8 cellular contexts compared by ENCODE assay signal in the genomic region with DNA sequence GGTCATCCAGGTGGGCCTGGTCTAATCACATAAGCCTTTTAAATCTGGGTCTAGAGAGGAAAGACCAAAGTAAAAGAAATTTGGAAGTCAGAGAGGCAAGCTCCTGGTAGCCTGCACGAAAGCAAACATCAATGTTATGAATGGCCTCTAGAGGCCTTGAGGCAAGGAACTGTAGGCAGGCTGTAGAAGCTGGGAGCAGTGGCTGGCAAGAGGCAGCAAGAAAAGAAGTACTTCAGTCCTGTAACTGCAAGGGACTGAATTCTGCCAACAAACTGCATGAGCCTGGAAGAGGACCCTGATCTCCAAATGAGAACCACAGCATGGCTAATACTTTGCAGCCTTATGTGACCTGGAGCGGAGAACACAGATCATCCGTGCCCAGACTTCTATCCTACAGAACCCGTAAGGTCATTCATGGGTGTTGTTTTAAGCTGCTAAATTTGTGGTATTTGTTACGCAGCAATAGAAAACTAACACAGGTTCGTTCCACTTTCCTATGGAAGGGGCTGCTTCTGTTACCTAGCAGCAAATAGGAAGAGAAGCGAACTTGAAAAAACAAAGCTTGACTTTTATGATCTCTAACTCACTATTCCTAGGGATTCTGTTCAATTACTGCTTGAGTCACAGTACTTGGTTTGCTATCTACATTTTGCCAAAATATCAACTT. TPM values are rescaled to one million over a fixed set of nuclear protein-coding genes. Genes with fewer than 3 reads are reported as not detected.
DNase-seq lines count a peak whose midpoint lies in the region; TF ChIP-seq lines count a peak whose summit lies in the region.

No MANE protein-coding gene starts in this region.

- DNase-seq in NCI-H69 (lab: John Stamatoyannopoulos, UW): peak; percentile 3
- no peak for DNase-seq in NCI-H748 treated with DMSO at 0.1 percent for 48 hours (lab: John Stamatoyannopoulos, UW)
- DNase-seq in AG20443 (ENCODE audit: low spot score): no peak
- DNase-seq in NCI-H524 (lab: John Stamatoyannopoulos, UW): no peak
- DNase-seq in activated CD4-positive, CD25-positive, alpha-beta regulatory T cell (lab: John Stamatoyannopoulos, UW): no peak

- TF ChIP-seq CTCF in DOHH2 (IDR thresholded peaks at IDR 0.05; ENCODE audit: low read depth, low read length, poor library complexity, severe bottlenecking): no peak

- H3K4me3 ChIP-seq in DOHH2 (ENCODE audit: low read length) (peak overlapping the region; percentile 77), ectodermal cell (ENCODE audit: insufficient read depth, low read depth, low read length) (peak overlapping the region; percentile 100), neuron (ENCODE audit: low read length) (peak overlapping the region; percentile 72)

- H2AFZ ChIP-seq in neuron (ENCODE audit: low read depth, low read length): no peak overlapping the region

- 89 to 91% methylated on average over 7 of the region's 7 CpGs for WGBS in ectodermal cell, 2 experiments

- H3K36me3 ChIP-seq in DOHH2 (ENCODE audit: control insufficient read depth, low read length) (peaks cover 50% of the 10 kb centered on the region), ectodermal cell (ENCODE audit: control insufficient read depth, insufficient read depth, low read length) (no peaks in the 10 kb centered on the region), neuron (ENCODE audit: insufficient read depth, low read length) (peaks cover 3% of the 10 kb centered on the region)

- H3K79me2 ChIP-seq in DOHH2 (ENCODE audit: control insufficient read depth, low read length): peaks cover 84% of the 10 kb centered on the region

- peak overlapping the region; percentile 77 for H3K4me2 ChIP-seq in DOHH2 (ENCODE audit: low read length)

- H3K9me2 ChIP-seq in DOHH2 (replicated peaks; ENCODE audit: control insufficient read depth, low read length): no peaks in the 10 kb centered on the region

- peaks cover 7% of the 10 kb centered on the region for H3F3A ChIP-seq in DOHH2 (ENCODE audit: control insufficient read depth, insufficient read depth)

- peak overlapping the region; percentile 90; the same call in 1 of the 2 replicates for H3K27ac ChIP-seq in DOHH2 (ENCODE audit: low read depth, low read length)
- H3K27ac ChIP-seq in ectodermal cell (ENCODE audit: insufficient read depth, low read depth, low read length, poor library complexity, severe bottlenecking): no peak overlapping the region

- H3K4me1 ChIP-seq in DOHH2 (ENCODE audit: control insufficient read depth, low read length) (peaks cover 53% of the 10 kb centered on the region), ectodermal cell (ENCODE audit: control insufficient read depth, insufficient read depth, low read length) (peaks cover 8% of the 10 kb centered on the region), neuron (ENCODE audit: insufficient read depth, low read length) (peaks cover 12% of the 10 kb centered on the region)

- H3K9me3 ChIP-seq in DOHH2 (ENCODE audit: control insufficient read depth, insufficient read depth, low read length): no peaks in the 10 kb centered on the region
- no peaks in the 10 kb centered on the region for H3K9me3 ChIP-seq in ectodermal cell (ENCODE audit: control insufficient read depth, low read length)
- H3K9me3 ChIP-seq in neuron (ENCODE audit: low read length): no peaks in the 10 kb centered on the region

- H3K27me3 ChIP-seq in DOHH2 (ENCODE audit: control insufficient read depth, low read length) (no peaks in the 10 kb centered on the region), ectodermal cell (ENCODE audit: control insufficient read depth, insufficient read depth, low read length, poor library complexity, severe bottlenecking) (no peaks in the 10 kb centered on the region), neuron (ENCODE audit: insufficient read depth, low read length) (no peaks in the 10 kb centered on the region)

- H4K20me1 ChIP-seq in DOHH2 (ENCODE audit: control insufficient read depth, insufficient read depth, low read depth, low read length): peaks cover 32% of the 10 kb centered on the region

RNA-seq across cellular contexts. Expression of a gene that starts 1.2 kb away (rescaled TPM):
- polyA plus RNA-seq in ectodermal cell (2013, experiment 1 of 4): 130 TPM
- 132 TPM for polyA plus RNA-seq in ectodermal cell (2013, experiment 2 of 4)
- 111 TPM for polyA plus RNA-seq in ectodermal cell (2013, experiment 3 of 4)
- polyA plus RNA-seq in ectodermal cell (2013, experiment 4 of 4): 120 TPM

RNA-seq across cellular contexts. Expression of a gene that starts 5.2 kb away (rescaled TPM):
- 33.4 TPM for polyA plus RNA-seq in ectodermal cell (2013, experiment 1 of 4)
- 32.2 TPM for polyA plus RNA-seq in ectodermal cell (2013, experiment 2 of 4)
- 25.4 TPM for polyA plus RNA-seq in ectodermal cell (2013, experiment 3 of 4)
- 31.7 TPM for polyA plus RNA-seq in ectodermal cell (2013, experiment 4 of 4)
